Comparison of ENCODE assay signal across 19 cellular contexts in the genomic region with DNA sequence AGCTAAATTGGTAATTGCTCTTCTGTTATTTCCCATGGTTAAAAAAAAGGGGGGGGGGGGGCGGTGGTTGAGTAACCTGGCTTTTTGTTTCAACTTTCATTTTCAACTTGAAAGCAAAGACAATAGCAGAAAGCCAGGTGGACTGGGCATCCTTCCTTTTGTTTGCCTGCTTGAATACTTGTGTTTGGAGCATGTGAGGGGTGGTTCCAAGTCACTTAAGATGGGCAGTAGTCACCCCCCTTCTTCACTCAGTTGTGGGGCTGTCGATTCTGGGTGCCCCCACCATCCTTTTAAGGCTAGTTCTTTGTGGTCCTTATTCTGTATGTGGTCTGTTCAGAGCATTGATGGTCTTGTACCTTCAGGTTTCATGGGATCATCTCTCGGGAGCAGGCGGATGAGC.
DNase-seq lines count a peak whose midpoint lies in the region; ATAC-seq and TF ChIP-seq lines count a peak whose summit lies in the region.
"Had no signal": no experiment of that assay in that cellular context is flagged by ENCODE, and none has a peak within 500 bp of the region (broad histone marks: within the 10 kb centered on the region; RNA-seq: fewer than 3 reads in every experiment).

No MANE protein-coding gene starts in this region.

- H3K4me3 ChIP-seq in Peyer's patch, result no peak overlapping the region
- H3K4me3 ChIP-seq: BLaER1 had no signal

- peaks cover 0 to 24% (median 0%) of the 10 kb centered on the region in 3 donors for H3K36me3 ChIP-seq in Peyer's patch

- DNase-seq in NCI-H510A treated with DMSO at 0.1 percent for 48 hours (lab: John Stamatoyannopoulos, UW) (peak; percentile 36), NCI-H510A (lab: John Stamatoyannopoulos, UW) (no peak), NCI-H146 (lab: John Stamatoyannopoulos, UW) (peak; percentile 65), NCI-H774 (lab: John Stamatoyannopoulos, UW) (peak; percentile 38), T-helper 2 cell (no peak), Peyer's patch (no peak)
- DNase-seq: CD8-positive, alpha-beta T cell; DMS79; KBM-7; NCI-H1694 treated with DMSO at 0.1 percent for 48 hours; NCI-H524 treated with DMSO at 0.1 percent for 48 hours; PC-3; SIG-M5; T-cell; T-helper 9 cell had no signal

- no peak for TF ChIP-seq CTCF in Peyer's patch (IDR thresholded peaks at IDR 0.05)

- no peak for ATAC-seq in HG02798 (IDR thresholded peaks at IDR 0.05; ENCODE audit: poor library complexity, unreplicated experiment)
- ATAC-seq: CD8-positive, alpha-beta T cell; PC-3; SK-N-SH treated with all-trans-retinoic acid at 6 μM for 48 hours; T-cell had no signal

- TF ChIP-seq POLR2A in Peyer's patch (IDR thresholded peaks at IDR 0.05), result no peak

- no peak overlapping the region for H3K27ac ChIP-seq in Peyer's patch
- H3K27ac ChIP-seq: BLaER1, RWPE1 had no signal

- no peaks in the 10 kb centered on the region for H3K9me3 ChIP-seq in Peyer's patch
- H3K9me3 ChIP-seq: BLaER1 had no signal

- no peaks in the 10 kb centered on the region for H3K27me3 ChIP-seq in Peyer's patch
- H3K27me3 ChIP-seq: BLaER1 had no signal

- no peaks in the 10 kb centered on the region for H3K4me1 ChIP-seq in Peyer's patch
- H3K4me1 ChIP-seq: BLaER1 had no signal

Comparison
In these comparisons a context has a peak if more than half of its experiments do, and no peak if none do; other contexts are left out.
1. DNase-seq: peak in NCI-H510A treated with DMSO at 0.1 percent for 48 hours (single experiment), NCI-H146 (single experiment) and NCI-H774 (single experiment); none in NCI-H510A (single experiment), T-helper 2 cell (0 of 5) and Peyer's patch (0 of 3).